10 cellular contexts compared by ENCODE assay signal in genomic region chr16:3304370-3304769, GRCh38. TPM values are rescaled to one million over a fixed set of nuclear protein-coding genes. Genes with fewer than 3 reads are reported as not detected.
DNase-seq lines count a peak whose midpoint lies in the region; ATAC-seq and TF ChIP-seq lines count a peak whose summit lies in the region.
"Had no signal": no experiment of that assay in that cellular context is flagged by ENCODE, and none has a peak within 500 bp of the region (broad histone marks: within the 10 kb centered on the region; RNA-seq: fewer than 3 reads in every experiment).

No MANE protein-coding gene starts in this region.

- peak overlapping the region; percentile 74 for H3K4me2 ChIP-seq in fibroblast of lung (ENCODE audit: extremely low read depth, insufficient read depth, low read length)

- H3K79me2 ChIP-seq in fibroblast of lung (ENCODE audit: control insufficient read depth, insufficient read depth, low read length), result no peaks in the 10 kb centered on the region

- no peak overlapping the region for H3K27ac ChIP-seq in SK-N-MC
- no peak overlapping the region for H3K27ac ChIP-seq in fibroblast of lung (ENCODE audit: insufficient read depth, low read length)
- H3K27ac ChIP-seq in prostate gland, result no peak overlapping the region

- H3K4me3 ChIP-seq in SK-N-MC (peak overlapping the region; percentile 83), fibroblast of lung (replicated peaks in 1 of 4; ENCODE audit: control extremely low read depth in 1 of 4, insufficient read depth in 1 of 4, low read depth in 3 of 4, low read length in 4 of 4) (peak overlapping the region; percentile 70 to 86 (median 79)), prostate gland (peak overlapping the region; percentile 73 to 78)

- no peaks in the 10 kb centered on the region for H4K20me1 ChIP-seq in fibroblast of lung (ENCODE audit: control insufficient read depth, extremely low read depth, insufficient read depth, low read length)

- DNase-seq in ELR (ENCODE audit: low read depth), result peak; percentile 27
- no peak for DNase-seq in SK-N-MC (ENCODE audit: low read depth, low spot score)
- DNase-seq in fibroblast of lung (ENCODE audit: low read depth in 2 of 2), result peak in 1 of 2 donors; percentile 31
- no peak for DNase-seq in prostate gland (ENCODE audit: low spot score)
- DNase-seq in KBM-7, result no peak
- no peak for DNase-seq in amygdala (lab: John Stamatoyannopoulos, UW)
- DNase-seq: NCI-H1694; stimulated activated CD4-positive, alpha-beta T cell treated with anti-CD3 and anti-CD28 coated beads, Interleukin-4, amount 100 ng/mL, for 1 hour had no signal

- H2AFZ ChIP-seq in fibroblast of lung (ENCODE audit: low read length), result no peak overlapping the region

- in situ Hi-C loops in KBM-7 (cut with MboI; ENCODE audit: low pct_unique_long_range_greater_than_20kb, low sequenced_read_pairs), result no loop called here

- peaks cover 2% of the 10 kb centered on the region for H3K4me1 ChIP-seq in fibroblast of lung (ENCODE audit: control insufficient read depth, extremely low read depth, insufficient read depth, low read length)
- no peaks in the 10 kb centered on the region for H3K4me1 ChIP-seq in prostate gland (replicated peaks)

- 66% methylated on average over 4 of the region's 4 CpGs for WGBS in prostate gland

- no peak for TF ChIP-seq CTCF in fibroblast of lung (conservative IDR thresholded peaks at IDR 0.05 in 1 of 2, IDR thresholded peaks at IDR 0.05 in 1 of 2; ENCODE audit: low read depth in 1 of 2, low read length in 2 of 2)
- no peak for TF ChIP-seq CTCF in prostate gland (IDR thresholded peaks at IDR 0.05)

- TF ChIP-seq POLR2A in prostate gland (IDR thresholded peaks at IDR 0.05), result no peak

- H3K27me3 ChIP-seq in fibroblast of lung (ENCODE audit: control insufficient read depth, insufficient read depth, low read length) (no peaks in the 10 kb centered on the region), prostate gland (replicated peaks; ENCODE audit: insufficient read depth) (no peaks in the 10 kb centered on the region)

- H3K9me3 ChIP-seq in SK-N-MC (ENCODE audit: low read depth, low read length) (peaks cover 4% of the 10 kb centered on the region; the same call in 1 of the 2 replicates), fibroblast of lung (ENCODE audit: control insufficient read depth, insufficient read depth, low read depth, low read length) (peaks cover 2% of the 10 kb centered on the region), prostate gland (peaks cover 3% of the 10 kb centered on the region)

- H3K36me3 ChIP-seq in SK-N-MC (ENCODE audit: insufficient read depth, low read length) (peaks cover 48% of the 10 kb centered on the region), fibroblast of lung (ENCODE audit: control insufficient read depth, insufficient read depth, low read length) (peaks cover 4% of the 10 kb centered on the region), prostate gland (peaks cover 4 to 8% of the 10 kb centered on the region in 2 donors)

- ATAC-seq in HG03571 (IDR thresholded peaks at IDR 0.05; ENCODE audit: unreplicated experiment), result no peak
- ATAC-seq in activated CD4-positive, CD25-positive, alpha-beta regulatory T cell treated with anti-CD3 and anti-CD28 coated beads, Interleukin-2, amount 50 U/mL, for 24 hours, result no peak

- intact Hi-C loops in prostate gland (cut with DNase I), result loop anchor here (2.0 to 10.0 kb wide), 2 partner anchors 22 to 100 kb away; partner anchors contain the start of genes ZNF174, ZNF263 and ZSCAN32

- H3K9ac ChIP-seq in SK-N-MC (ENCODE audit: insufficient read length) (no peak overlapping the region), fibroblast of lung (ENCODE audit: insufficient read depth, low read length) (no peak overlapping the region)

RNA-seq across cellular contexts. Expression of gene TIGD7, which starts 0.9 kb away (rescaled TPM):
- total RNA-seq in fibroblast of lung (9.2 and 9.6 TPM in 2 replicates), prostate gland (10 to 100 TPM in 1 of 2 donors, 1 to 10 TPM in 1; 4.4 to 15.5 TPM)
- 2.2 and 2.9 TPM in 2 replicates for polyA plus RNA-seq in fibroblast of lung
- 1.8 and 2.1 TPM in 2 replicates for polyA plus RNA-seq in fibroblast of lung (2012)
- 0.48 and 0.82 TPM in 2 replicates for polyA minus RNA-seq in fibroblast of lung (ENCODE audit: low replicate concordance)

RNA-seq across cellular contexts. Expression of gene ZNF75A, which starts 0.9 kb away (rescaled TPM):
- total RNA-seq in fibroblast of lung (19.3 and 24.3 TPM in 2 replicates), prostate gland (10 to 100 TPM; 34.9 to 41.5 TPM)
- 13.4 and 14.4 TPM in 2 replicates for polyA plus RNA-seq in fibroblast of lung
- 9.3 and 10.4 TPM in 2 replicates for polyA plus RNA-seq in fibroblast of lung (2012)
- 2.5 and 8.1 TPM in 2 replicates for polyA minus RNA-seq in fibroblast of lung (ENCODE audit: low replicate concordance)

RNA-seq across cellular contexts. Expression of gene ZNF263, which starts 21.1 kb away (rescaled TPM):
- total RNA-seq in fibroblast of lung (37.3 and 47.5 TPM in 2 replicates), prostate gland (10 to 100 TPM; 51.2 to 88.8 TPM)
- polyA plus RNA-seq in fibroblast of lung, result 9.9 and 11.1 TPM in 2 replicates
- 16.2 and 19.3 TPM in 2 replicates for polyA plus RNA-seq in fibroblast of lung (2012)
- polyA minus RNA-seq in fibroblast of lung (ENCODE audit: low replicate concordance), result 7.6 and 20.8 TPM in 2 replicates

RNA-seq across cellular contexts. Expression of gene MEFV, which starts 47.9 kb away (rescaled TPM):
- total RNA-seq in fibroblast of lung (under 0.01 and 0.17 TPM in 2 replicates), prostate gland (1 to 10 TPM in 1 of 2 donors, under 1 TPM in 1; 0.77 to 5.9 TPM)
- polyA plus RNA-seq in fibroblast of lung, result not detected in 2 replicates
- not detected in 2 replicates for polyA plus RNA-seq in fibroblast of lung (2012)
- polyA minus RNA-seq in fibroblast of lung (ENCODE audit: low replicate concordance), result not detected in 2 replicates

RNA-seq across cellular contexts. Expression of gene OR2C1, which starts 51.3 kb away (rescaled TPM):
- total RNA-seq in fibroblast of lung, result under 0.01 and 0.17 TPM in 2 replicates
- polyA plus RNA-seq in fibroblast of lung, result 0.09 and 0.31 TPM in 2 replicates
- 0.12 TPM in 1 of 2 replicates, not detected in the other for polyA plus RNA-seq in fibroblast of lung (2012)
- not detected in 2 replicates for polyA minus RNA-seq in fibroblast of lung (ENCODE audit: low replicate concordance)
- total RNA-seq in prostate gland, result 1 to 10 TPM in 1 of 2 donors, not detected in 1; 1.1 TPM
